In the genomic region with DNA sequence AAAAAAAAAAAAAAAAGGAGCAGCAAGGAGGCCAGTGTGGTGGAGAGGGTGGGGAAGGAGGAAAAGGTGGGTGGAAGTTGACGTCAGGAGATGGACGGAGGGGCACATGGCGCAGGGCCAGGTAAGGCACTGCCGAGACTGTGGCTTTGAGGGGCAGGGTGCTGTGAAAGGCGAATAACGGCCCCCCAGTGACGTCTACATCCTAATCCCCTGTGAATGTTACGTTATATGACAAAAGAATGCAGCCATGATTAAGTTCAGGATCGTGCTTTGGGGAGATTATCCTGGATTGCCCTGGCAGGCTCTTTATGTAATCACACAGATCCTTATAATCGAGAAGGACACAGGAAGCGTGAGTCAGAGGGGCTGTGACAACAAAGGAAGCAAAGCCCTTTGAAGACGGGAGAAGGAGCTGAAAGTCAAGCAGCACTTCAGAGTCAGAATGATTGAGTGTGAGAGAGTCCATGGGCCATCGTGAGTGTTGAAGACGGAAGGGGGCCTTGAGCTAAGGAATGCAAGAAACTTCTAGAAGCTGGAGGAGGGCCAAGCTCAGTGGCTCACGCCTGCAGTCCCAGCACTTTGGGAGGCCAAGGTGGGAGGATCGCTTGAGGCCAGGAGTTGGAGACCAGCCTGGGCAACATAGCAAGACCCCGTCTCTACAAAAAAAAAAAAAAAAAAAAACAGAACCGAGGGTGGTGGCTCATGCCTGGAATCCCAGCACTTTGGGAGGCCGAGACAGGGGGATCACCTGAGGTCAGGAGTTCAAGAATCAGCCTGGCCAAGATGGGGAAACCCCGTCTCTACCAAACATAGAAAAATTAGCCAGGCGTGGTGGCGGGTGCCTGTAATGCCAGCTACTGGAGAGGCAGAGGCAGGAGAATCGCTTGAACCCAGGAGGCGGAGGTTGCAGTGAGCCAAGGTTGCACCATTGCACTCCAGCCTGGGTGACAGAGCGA, we compare ENCODE assay signal across 10 cellular contexts. TPM values are rescaled to one million over a fixed set of nuclear protein-coding genes. Genes with fewer than 3 reads are reported as not detected.
DNase-seq lines count a peak whose midpoint lies in the region; ATAC-seq and TF ChIP-seq lines count a peak whose summit lies in the region.
"Had no signal": no experiment of that assay in that cellular context is flagged by ENCODE, and none has a peak within 500 bp of the region (broad histone marks: within the 10 kb centered on the region; RNA-seq: fewer than 3 reads in every experiment).

No MANE protein-coding gene starts in this region.

- in situ Hi-C loops in gastrocnemius medialis (cut with MboI; ENCODE audit: low sequenced_read_pairs in 4 of 4), result no loop called here

- DNase-seq in GM04504 (ENCODE audit: low read depth) (peak; percentile 81), SJCRH30 (peak; percentile 64 to 74), fibroblast of the conjunctiva (ENCODE audit: low read depth) (peak; percentile 27), gastrocnemius medialis (no peak), midbrain (lab: John Stamatoyannopoulos, UW) (no peak), NCI-H1048 (lab: John Stamatoyannopoulos, UW) (no peak), omental fat pad (ENCODE audit: low spot score) (no peak), activated T-cell treated with anti-CD3 and anti-CD28 coated beads for 4 hours (no peak)

- no peaks in the 10 kb centered on the region for H3K36me3 ChIP-seq in SJCRH30
- peaks cover 0 to 35% of the 10 kb centered on the region in 2 donors for H3K36me3 ChIP-seq in gastrocnemius medialis

- H3K4me3 ChIP-seq in SJCRH30, result peak overlapping the region; percentile 17; the same call in 1 of the 2 replicates
- no peak overlapping the region for H3K4me3 ChIP-seq in gastrocnemius medialis

- peaks cover 11% of the 10 kb centered on the region for H3K4me1 ChIP-seq in SJCRH30
- H3K4me1 ChIP-seq in gastrocnemius medialis, result no peaks in the 10 kb centered on the region

- H3K27me3 ChIP-seq in SJCRH30 (no peaks in the 10 kb centered on the region), gastrocnemius medialis (no peaks in the 10 kb centered on the region)

- intact Hi-C loops in gastrocnemius medialis (cut with DNase I; ENCODE audit: low total_unique reads), result no loop called here

- ATAC-seq in gastrocnemius medialis, result peak; percentile 44 to 45
- no peak for ATAC-seq in omental fat pad (ENCODE audit: low FRiP score)

- no peaks in the 10 kb centered on the region for H3K9me3 ChIP-seq in SJCRH30 (replicated peaks)
- H3K9me3 ChIP-seq in gastrocnemius medialis, result no peaks in the 10 kb centered on the region

- TF ChIP-seq CTCF in gastrocnemius medialis (IDR thresholded peaks at IDR 0.05 in 4 of 5, conservative IDR thresholded peaks at IDR 0.05 in 1 of 5), result no peak
- no peak for TF ChIP-seq CTCF in omental fat pad (IDR thresholded peaks at IDR 0.05)

- H3K27ac ChIP-seq in SJCRH30 (peak overlapping the region; percentile 16; the same call in 1 of the 2 replicates), gastrocnemius medialis (peak overlapping the region; percentile 9 to 61 (median 56))
- H3K27ac ChIP-seq: KMS-11 had no signal

- TF ChIP-seq POLR2A in gastrocnemius medialis (IDR thresholded peaks at IDR 0.05), result no peak

RNA-seq across cellular contexts. Expression of gene CEACAM16, which starts 13.8 kb away (rescaled TPM):
- total RNA-seq in SJCRH30 (2014; rRNA removed; shearing (Covaris generic)), result 0.18 and 0.73 TPM in 2 replicates
- total RNA-seq in gastrocnemius medialis (not detected), omental fat pad (not detected)
- total RNA-seq: mononuclear cell had no signal

RNA-seq across cellular contexts. Expression of gene CEACAM19, which starts 13.9 kb away (rescaled TPM):
- total RNA-seq in SJCRH30 (2014; rRNA removed; shearing (Covaris generic)), result 2.4 and 2.5 TPM in 2 replicates
- 1 to 10 TPM; 2.0 to 8.5 (median 3.7) TPM for total RNA-seq in gastrocnemius medialis
- total RNA-seq in omental fat pad, result 1 to 10 TPM; 2.1 to 6.8 (median 3.8) TPM

RNA-seq across cellular contexts. Expression of gene PVR, which starts 41.5 kb away (rescaled TPM):
- 42.2 and 45.4 TPM in 2 replicates for total RNA-seq in SJCRH30 (2014; rRNA removed; shearing (Covaris generic))
- total RNA-seq in gastrocnemius medialis (10 to 100 TPM; 27.3 to 60.2 (median 33.9) TPM), omental fat pad (10 to 100 TPM; 17.0 to 93.9 (median 28.6) TPM)

Comparison
In these comparisons a context has a peak if more than half of its experiments do, and no peak if none do; other contexts are left out.
1. DNase-seq: peak in GM04504 (single experiment), SJCRH30 (2 of 2) and fibroblast of the conjunctiva (single experiment); none in gastrocnemius medialis (0 of 2), midbrain (single experiment), NCI-H1048 (single experiment), omental fat pad (single experiment) and activated T-cell treated with anti-CD3 and anti-CD28 coated beads for 4 hours (single experiment).